Comparison of ENCODE assay signal across 2 cellular contexts in the genomic region with DNA sequence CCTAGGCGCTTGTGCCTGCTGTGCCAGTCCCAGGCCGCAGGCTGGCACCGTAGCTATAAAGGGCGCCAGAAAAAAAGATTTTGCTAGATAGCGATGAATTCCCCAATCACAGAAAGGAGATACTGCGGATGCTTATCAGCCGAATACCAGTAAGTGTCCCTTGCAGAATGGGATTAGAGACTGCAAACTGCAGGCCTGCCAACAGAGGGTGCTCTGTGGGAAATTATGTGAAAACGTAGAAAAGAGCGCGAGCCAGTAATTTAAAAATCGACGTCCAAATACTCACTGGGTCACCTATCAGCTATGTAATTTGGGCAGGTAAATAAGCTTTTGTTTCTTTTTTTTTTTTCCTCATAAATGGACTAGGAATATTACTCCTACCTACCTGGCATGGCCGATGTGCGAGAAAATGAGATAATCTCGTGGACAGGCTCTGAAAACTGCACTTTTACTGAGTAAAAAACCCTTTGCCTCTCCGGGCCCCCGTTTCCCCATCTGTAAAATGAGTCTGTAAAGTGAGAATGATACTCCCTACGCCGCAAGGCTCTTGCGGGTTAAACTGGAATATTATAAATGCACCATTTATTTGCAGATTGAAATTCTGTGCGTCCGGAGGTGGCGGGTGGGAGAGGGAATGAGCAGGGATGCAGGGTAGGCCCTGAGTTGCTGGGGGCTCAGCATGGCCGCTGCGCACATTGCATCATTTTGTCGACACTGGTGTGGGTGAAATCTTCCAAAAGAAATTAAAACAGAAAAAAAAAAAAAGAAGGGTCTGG.
TF ChIP-seq lines count a peak whose summit lies in the region.

No MANE protein-coding gene starts in this region.

TF ChIP-seq in HEK293, 187 proteins besides CTCF, POLR2A, EP300 and RAD21 (continued from another document and continues in another):
- TF ChIP-seq, protein P1, sequence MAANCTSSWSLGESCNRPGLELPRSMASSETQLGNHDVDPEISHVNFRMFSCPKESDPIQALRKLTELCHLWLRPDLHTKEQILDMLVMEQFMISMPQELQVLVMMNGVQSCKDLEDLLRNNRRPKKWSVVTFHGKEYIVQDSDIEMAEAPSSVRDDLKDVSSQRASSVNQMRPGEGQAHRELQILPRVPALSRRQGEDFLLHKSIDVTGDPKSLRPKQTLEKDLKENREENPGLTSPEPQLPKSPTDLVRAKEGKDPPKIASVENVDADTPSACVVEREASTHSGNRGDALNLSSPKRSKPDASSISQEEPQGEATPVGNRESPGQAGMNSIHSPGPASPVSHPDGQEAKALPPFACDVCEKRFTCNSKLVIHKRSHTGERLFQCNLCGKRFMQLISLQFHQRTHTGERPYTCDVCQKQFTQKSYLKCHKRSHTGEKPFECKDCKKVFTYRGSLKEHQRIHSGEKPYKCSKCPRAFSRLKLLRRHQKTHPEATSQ (tag by site-specific recombination; IDR thresholded peaks at IDR 0.05) = no peak
- TF ChIP-seq, protein P2, sequence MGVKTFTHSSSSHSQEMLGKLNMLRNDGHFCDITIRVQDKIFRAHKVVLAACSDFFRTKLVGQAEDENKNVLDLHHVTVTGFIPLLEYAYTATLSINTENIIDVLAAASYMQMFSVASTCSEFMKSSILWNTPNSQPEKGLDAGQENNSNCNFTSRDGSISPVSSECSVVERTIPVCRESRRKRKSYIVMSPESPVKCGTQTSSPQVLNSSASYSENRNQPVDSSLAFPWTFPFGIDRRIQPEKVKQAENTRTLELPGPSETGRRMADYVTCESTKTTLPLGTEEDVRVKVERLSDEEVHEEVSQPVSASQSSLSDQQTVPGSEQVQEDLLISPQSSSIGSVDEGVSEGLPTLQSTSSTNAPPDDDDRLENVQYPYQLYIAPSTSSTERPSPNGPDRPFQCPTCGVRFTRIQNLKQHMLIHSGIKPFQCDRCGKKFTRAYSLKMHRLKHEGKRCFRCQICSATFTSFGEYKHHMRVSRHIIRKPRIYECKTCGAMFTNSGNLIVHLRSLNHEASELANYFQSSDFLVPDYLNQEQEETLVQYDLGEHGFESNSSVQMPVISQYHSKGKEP (tag by site-specific recombination; IDR thresholded peaks at IDR 0.05) = peak; percentile 18; the same call in 1 of the 2 replicates
- TF ChIP-seq, protein P3, sequence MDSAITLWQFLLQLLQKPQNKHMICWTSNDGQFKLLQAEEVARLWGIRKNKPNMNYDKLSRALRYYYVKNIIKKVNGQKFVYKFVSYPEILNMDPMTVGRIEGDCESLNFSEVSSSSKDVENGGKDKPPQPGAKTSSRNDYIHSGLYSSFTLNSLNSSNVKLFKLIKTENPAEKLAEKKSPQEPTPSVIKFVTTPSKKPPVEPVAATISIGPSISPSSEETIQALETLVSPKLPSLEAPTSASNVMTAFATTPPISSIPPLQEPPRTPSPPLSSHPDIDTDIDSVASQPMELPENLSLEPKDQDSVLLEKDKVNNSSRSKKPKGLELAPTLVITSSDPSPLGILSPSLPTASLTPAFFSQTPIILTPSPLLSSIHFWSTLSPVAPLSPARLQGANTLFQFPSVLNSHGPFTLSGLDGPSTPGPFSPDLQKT (IDR thresholded peaks at IDR 0.05; ENCODE audit: borderline replicate concordance, low read depth, low read length) = no peak
- no peak for TF ChIP-seq ZNF791 (tag by site-specific recombination; IDR thresholded peaks at IDR 0.05)
- TF ChIP-seq ZSCAN30 (tag by site-specific recombination; IDR thresholded peaks at IDR 0.05) = peak; percentile 26; the same call in 1 of the 2 replicates
- 0 out of 2 replicates have a peak, but pooled peaks have one; percentile 36 for TF ChIP-seq KLF10 (tag by site-specific recombination; IDR thresholded peaks at IDR 0.05)
- no peak for TF ChIP-seq ZBTB21 (tag by site-specific recombination; IDR thresholded peaks at IDR 0.05)
- TF ChIP-seq EGR2 (tag by site-specific recombination; IDR thresholded peaks at IDR 0.05; ENCODE audit: low read depth) = 0 out of 2 replicates have a peak, but pooled peaks have one; percentile 13
- TF ChIP-seq ZBTB1 (tag by site-specific recombination; IDR thresholded peaks at IDR 0.05) = no peak
- TF ChIP-seq ZNF549 (tag by site-specific recombination; IDR thresholded peaks at IDR 0.05) = no peak
- TF ChIP-seq ZEB2 (tag by site-specific recombination; IDR thresholded peaks at IDR 0.05) = peak; percentile 82
- TF ChIP-seq SCRT2 (tag by site-specific recombination; IDR thresholded peaks at IDR 0.05) = no peak
- peak; percentile 42; the same call in 1 of the 2 replicates for TF ChIP-seq ZBTB17 (tag by site-specific recombination; IDR thresholded peaks at IDR 0.05)
- no peak for TF ChIP-seq GLI2 (tag by site-specific recombination; IDR thresholded peaks at IDR 0.05; ENCODE audit: borderline replicate concordance, low read depth)
- TF ChIP-seq ZNF223 (tag by site-specific recombination; IDR thresholded peaks at IDR 0.05) = no peak
- peak; percentile 56 for TF ChIP-seq ZNF335 (tag by site-specific recombination; conservative IDR thresholded peaks at IDR 0.05)
- no peak for TF ChIP-seq ZNF530 (tag by site-specific recombination; IDR thresholded peaks at IDR 0.05; ENCODE audit: low read depth)
- TF ChIP-seq, protein P4, sequence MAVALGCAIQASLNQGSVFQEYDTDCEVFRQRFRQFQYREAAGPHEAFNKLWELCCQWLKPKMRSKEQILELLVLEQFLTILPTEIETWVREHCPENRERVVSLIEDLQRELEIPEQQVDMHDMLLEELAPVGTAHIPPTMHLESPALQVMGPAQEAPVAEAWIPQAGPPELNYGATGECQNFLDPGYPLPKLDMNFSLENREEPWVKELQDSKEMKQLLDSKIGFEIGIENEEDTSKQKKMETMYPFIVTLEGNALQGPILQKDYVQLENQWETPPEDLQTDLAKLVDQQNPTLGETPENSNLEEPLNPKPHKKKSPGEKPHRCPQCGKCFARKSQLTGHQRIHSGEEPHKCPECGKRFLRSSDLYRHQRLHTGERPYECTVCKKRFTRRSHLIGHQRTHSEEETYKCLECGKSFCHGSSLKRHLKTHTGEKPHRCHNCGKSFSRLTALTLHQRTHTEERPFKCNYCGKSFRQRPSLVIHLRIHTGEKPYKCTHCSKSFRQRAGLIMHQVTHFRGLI (tag by site-specific recombination; IDR thresholded peaks at IDR 0.05) = peak; percentile 22; the same call in 1 of the 2 replicates
- TF ChIP-seq ZNF654 (tag by site-specific recombination; IDR thresholded peaks at IDR 0.05; ENCODE audit: low read depth) = peak; percentile 61
- TF ChIP-seq PRDM1 (tag by site-specific recombination; IDR thresholded peaks at IDR 0.05) = 0 out of 2 replicates have a peak, but pooled peaks have one; percentile 13
- TF ChIP-seq ZNF660 (tag by site-specific recombination; IDR thresholded peaks at IDR 0.05) = 0 out of 2 replicates have a peak, but pooled peaks have one; percentile 76
- TF ChIP-seq ZNF830 (tag by site-specific recombination; IDR thresholded peaks at IDR 0.05; ENCODE audit: low read depth) = no peak
- TF ChIP-seq ZNF670 (tag by site-specific recombination; IDR thresholded peaks at IDR 0.05; ENCODE audit: low read depth) = no peak
- no peak for TF ChIP-seq ZBTB48 (tag by site-specific recombination; IDR thresholded peaks at IDR 0.05)
- no peak for TF ChIP-seq ZNF600 (tag by site-specific recombination; IDR thresholded peaks at IDR 0.05)

TF ChIP-seq in K562, 482 proteins besides CTCF, POLR2A, EP300 and RAD21 (continued from another document and continues in another):
- TF ChIP-seq SMC3 (conservative IDR thresholded peaks at IDR 0.05; ENCODE audit: insufficient read depth, low read depth, low read length) (peak; percentile 46), RCOR1 (IDR thresholded peaks at IDR 0.05; ENCODE audit: borderline replicate concordance in 1 of 2, low read depth in 2 of 2, low read length in 2 of 2) (peak in 1 of 2 experiments; percentile 57; a peak in 2 of 4 replicates), MCM7 (IDR thresholded peaks at IDR 0.05) (no peak), SNRNP70 (optimal IDR thresholded peaks at IDR 0.05; ENCODE audit: low read depth, low read length) (no peak), ZNF165 (CRISPR knock-in tag; IDR thresholded peaks at IDR 0.05; ENCODE audit: borderline replicate concordance) (no peak), MTA3 (IDR thresholded peaks at IDR 0.05; ENCODE audit: borderline replicate concordance) (no peak), GABPA (tag; conservative IDR thresholded peaks at IDR 0.05; ENCODE audit: low read depth) (no peak), ZNF324 (CRISPR knock-in tag; IDR thresholded peaks at IDR 0.05) (no peak), CBX8 (IDR thresholded peaks at IDR 0.05; ENCODE audit: borderline replicate concordance, extremely low read depth, low read depth, low read length, poor library complexity, severe bottlenecking) (no peak), KAT7 (CRISPR knock-in tag; IDR thresholded peaks at IDR 0.05; ENCODE audit: borderline replicate concordance) (no peak), L3MBTL2 (IDR thresholded peaks at IDR 0.05) (peak; percentile 76), HNRNPLL (IDR thresholded peaks at IDR 0.05; ENCODE audit: low read depth, low read length, poor library complexity, severe bottlenecking) (no peak), CCNT2 (IDR thresholded peaks at IDR 0.05; ENCODE audit: borderline replicate concordance, extremely low read depth, insufficient read length, low read depth, low read length) (no peak), LARP7 (IDR thresholded peaks at IDR 0.05) (no peak), ZNF197 (CRISPR knock-in tag; IDR thresholded peaks at IDR 0.05; ENCODE audit: low read depth) (no peak), ZNF274 (IDR thresholded peaks at IDR 0.05; ENCODE audit: borderline replicate concordance, low read depth, low read length) (no peak), THRAP3 (IDR thresholded peaks at IDR 0.05; ENCODE audit: borderline replicate concordance) (no peak)
- TF ChIP-seq, protein P5, sequence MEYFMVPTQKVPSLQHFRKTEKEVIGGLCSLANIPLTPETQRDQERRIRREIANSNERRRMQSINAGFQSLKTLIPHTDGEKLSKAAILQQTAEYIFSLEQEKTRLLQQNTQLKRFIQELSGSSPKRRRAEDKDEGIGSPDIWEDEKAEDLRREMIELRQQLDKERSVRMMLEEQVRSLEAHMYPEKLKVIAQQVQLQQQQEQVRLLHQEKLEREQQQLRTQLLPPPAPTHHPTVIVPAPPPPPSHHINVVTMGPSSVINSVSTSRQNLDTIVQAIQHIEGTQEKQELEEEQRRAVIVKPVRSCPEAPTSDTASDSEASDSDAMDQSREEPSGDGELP (CRISPR knock-in tag; IDR thresholded peaks at IDR 0.05; ENCODE audit: borderline replicate concordance) = no peak
- TF ChIP-seq, protein P6, sequence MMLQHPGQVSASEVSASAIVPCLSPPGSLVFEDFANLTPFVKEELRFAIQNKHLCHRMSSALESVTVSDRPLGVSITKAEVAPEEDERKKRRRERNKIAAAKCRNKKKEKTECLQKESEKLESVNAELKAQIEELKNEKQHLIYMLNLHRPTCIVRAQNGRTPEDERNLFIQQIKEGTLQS (IDR thresholded peaks at IDR 0.05) = 0 out of 2 replicates have a peak, but pooled peaks have one; percentile 20
- TF ChIP-seq, protein P6 (CRISPR knock-in tag; conservative IDR thresholded peaks at IDR 0.05) = no peak
- TF ChIP-seq, protein P7, sequence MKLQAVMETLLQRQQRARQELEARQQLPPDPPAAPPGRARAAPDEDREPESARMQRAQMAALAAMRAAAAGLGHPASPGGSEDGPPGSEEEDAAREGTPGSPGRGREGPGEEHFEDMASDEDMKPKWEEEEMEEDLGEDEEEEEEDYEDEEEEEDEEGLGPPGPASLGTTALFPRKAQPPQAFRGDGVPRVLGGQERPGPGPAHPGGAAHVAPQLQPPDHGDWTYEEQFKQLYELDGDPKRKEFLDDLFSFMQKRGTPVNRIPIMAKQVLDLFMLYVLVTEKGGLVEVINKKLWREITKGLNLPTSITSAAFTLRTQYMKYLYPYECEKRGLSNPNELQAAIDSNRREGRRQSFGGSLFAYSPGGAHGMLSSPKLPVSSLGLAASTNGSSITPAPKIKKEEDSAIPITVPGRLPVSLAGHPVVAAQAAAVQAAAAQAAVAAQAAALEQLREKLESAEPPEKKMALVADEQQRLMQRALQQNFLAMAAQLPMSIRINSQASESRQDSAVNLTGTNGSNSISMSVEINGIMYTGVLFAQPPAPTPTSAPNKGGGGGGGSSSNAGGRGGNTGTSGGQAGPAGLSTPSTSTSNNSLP (IDR thresholded peaks at IDR 0.05; ENCODE audit: borderline replicate concordance, low read depth, low read length) = 0 out of 2 replicates have a peak, but pooled peaks have one; percentile 11
- TF ChIP-seq, protein P8, sequence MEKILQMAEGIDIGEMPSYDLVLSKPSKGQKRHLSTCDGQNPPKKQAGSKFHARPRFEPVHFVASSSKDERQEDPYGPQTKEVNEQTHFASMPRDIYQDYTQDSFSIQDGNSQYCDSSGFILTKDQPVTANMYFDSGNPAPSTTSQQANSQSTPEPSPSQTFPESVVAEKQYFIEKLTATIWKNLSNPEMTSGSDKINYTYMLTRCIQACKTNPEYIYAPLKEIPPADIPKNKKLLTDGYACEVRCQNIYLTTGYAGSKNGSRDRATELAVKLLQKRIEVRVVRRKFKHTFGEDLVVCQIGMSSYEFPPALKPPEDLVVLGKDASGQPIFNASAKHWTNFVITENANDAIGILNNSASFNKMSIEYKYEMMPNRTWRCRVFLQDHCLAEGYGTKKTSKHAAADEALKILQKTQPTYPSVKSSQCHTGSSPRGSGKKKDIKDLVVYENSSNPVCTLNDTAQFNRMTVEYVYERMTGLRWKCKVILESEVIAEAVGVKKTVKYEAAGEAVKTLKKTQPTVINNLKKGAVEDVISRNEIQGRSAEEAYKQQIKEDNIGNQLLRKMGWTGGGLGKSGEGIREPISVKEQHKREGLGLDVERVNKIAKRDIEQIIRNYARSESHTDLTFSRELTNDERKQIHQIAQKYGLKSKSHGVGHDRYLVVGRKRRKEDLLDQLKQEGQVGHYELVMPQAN (IDR thresholded peaks at IDR 0.05; ENCODE audit: borderline replicate concordance) = no peak
- TF ChIP-seq, protein P9, sequence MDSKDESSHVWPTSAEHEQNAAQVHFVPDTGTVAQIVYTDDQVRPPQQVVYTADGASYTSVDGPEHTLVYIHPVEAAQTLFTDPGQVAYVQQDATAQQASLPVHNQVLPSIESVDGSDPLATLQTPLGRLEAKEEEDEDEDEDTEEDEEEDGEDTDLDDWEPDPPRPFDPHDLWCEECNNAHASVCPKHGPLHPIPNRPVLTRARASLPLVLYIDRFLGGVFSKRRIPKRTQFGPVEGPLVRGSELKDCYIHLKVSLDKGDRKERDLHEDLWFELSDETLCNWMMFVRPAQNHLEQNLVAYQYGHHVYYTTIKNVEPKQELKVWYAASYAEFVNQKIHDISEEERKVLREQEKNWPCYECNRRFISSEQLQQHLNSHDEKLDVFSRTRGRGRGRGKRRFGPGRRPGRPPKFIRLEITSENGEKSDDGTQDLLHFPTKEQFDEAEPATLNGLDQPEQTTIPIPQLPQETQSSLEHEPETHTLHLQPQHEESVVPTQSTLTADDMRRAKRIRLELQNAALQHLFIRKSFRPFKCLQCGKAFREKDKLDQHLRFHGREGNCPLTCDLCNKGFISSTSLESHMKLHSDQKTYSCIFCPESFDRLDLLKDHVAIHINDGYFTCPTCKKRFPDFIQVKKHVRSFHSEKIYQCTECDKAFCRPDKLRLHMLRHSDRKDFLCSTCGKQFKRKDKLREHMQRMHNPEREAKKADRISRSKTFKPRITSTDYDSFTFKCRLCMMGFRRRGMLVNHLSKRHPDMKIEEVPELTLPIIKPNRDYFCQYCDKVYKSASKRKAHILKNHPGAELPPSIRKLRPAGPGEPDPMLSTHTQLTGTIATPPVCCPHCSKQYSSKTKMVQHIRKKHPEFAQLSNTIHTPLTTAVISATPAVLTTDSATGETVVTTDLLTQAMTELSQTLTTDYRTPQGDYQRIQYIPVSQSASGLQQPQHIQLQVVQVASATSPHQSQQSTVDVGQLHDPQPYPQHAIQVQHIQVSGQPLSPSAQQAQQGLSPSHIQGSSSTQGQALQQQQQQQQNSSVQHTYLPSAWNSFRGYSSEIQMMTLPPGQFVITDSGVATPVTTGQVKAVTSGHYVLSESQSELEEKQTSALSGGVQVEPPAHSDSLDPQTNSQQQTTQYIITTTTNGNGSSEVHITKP (IDR thresholded peaks at IDR 0.05; ENCODE audit: partially characterized antibody) = no peak
